31 cellular contexts compared by ENCODE assay signal in the genomic region with DNA sequence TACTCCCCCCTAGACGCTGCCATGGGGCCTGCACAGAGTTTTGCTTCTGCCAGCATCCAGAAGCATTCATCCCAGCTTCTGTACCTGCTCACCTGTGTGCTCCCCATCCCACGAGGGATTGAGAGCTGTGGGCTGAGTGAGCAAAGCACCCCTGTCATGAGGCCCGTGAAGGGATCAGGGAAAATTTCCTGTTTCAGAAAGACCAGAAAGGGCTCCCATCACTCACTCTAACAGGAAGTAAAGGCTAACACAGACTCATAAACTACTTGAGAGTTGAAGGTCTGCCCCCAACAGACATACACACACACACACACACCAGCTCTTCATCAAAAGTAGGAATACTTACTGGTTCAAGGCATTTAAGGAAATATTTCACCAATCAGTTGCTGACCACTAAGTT.
"Had no signal": no experiment of that assay in that cellular context is flagged by ENCODE, and none has a peak within 500 bp of the region (broad histone marks: within the 10 kb centered on the region; RNA-seq: fewer than 3 reads in every experiment).

No MANE protein-coding gene starts in this region.

- H3K27me3 Mint-ChIP-seq: activated B cell treated with CpG ODN at 0.5 μM for 24 hours; activated CD8-positive, alpha-beta memory T cell treated with anti-CD3 and anti-CD28 coated beads, Interleukin-2, amount 10 ng/mL, durations not matched to agents 7 days and 5 days; activated naive CD4-positive, alpha-beta T cell treated with anti-CD3 and anti-CD28 coated beads, Interleukin-2, amount 50 U/mL, for 24 hours; activated naive CD8-positive, alpha-beta T cell treated with anti-CD3 and anti-CD28 coated beads for 36 hours; activated naive CD8-positive, alpha-beta T cell treated with anti-CD3 and anti-CD28 coated beads, Interleukin-2, amount 50 U/mL, for 24 hours; T-helper 17 cell had no signal

- H3K4me1 ChIP-seq: adrenal gland, body of pancreas, colonic mucosa had no signal

- DNase-seq: activated B cell treated with CpG ODN at 0.5 μM for 24 hours; activated CD4-positive, alpha-beta T cell treated with anti-CD3 and anti-CD28 coated beads for 48 hours; activated CD4-positive, alpha-beta T cell treated with anti-CD3 and anti-CD28 coated beads, Interleukin-2, amount 50 U/mL, for 1 hour; activated CD4-positive, alpha-beta T cell treated with anti-CD3 and anti-CD28 coated beads, Interleukin-2, amount 50 U/mL, for 48 hours; activated CD8-positive, alpha-beta memory T cell treated with anti-CD3 and anti-CD28 coated beads, Interleukin-2, amount 10 ng/mL, durations not matched to agents 7 days and 5 days; activated CD8-positive, alpha-beta memory T cell treated with anti-CD3 and anti-CD28 coated beads, Interleukin-2, amount 50 U/mL, for 4 hours; activated CD8-positive, alpha-beta T cell treated with anti-CD3 and anti-CD28 coated beads, Interleukin-2, amount 10 ng/mL, durations not matched to agents 7 days and 5 days; activated effector memory CD4-positive, alpha-beta T cell treated with anti-CD3 and anti-CD28 coated beads, Interleukin-2, amount 50 U/mL, for 16 hours; activated naive CD4-positive, alpha-beta T cell treated with anti-CD3 and anti-CD28 coated beads for 36 hours; activated naive CD8-positive, alpha-beta T cell treated with anti-CD3 and anti-CD28 coated beads for 36 hours; activated naive CD8-positive, alpha-beta T cell treated with anti-CD3 and anti-CD28 coated beads, Interleukin-2, amount 50 U/mL, for 24 hours; activated T-cell treated with anti-CD3 and anti-CD28 coated beads, Interleukin-2, amount 50 U/mL, for 1 hour; activated T-cell treated with anti-CD3 and anti-CD28 coated beads, Interleukin-2, amount 50 U/mL, for 48 hours; adrenal gland; amygdala; aorta; body of pancreas; colonic mucosa; effector CD8-positive, alpha-beta T cell; foreskin fibroblast; head of caudate nucleus; T-helper 1 cell; T-helper 17 cell; T1000; WERI-Rb-1 had no signal

- H3K4me1 Mint-ChIP-seq: activated B cell treated with CpG ODN at 0.5 μM for 24 hours; activated CD8-positive, alpha-beta memory T cell treated with anti-CD3 and anti-CD28 coated beads, Interleukin-2, amount 10 ng/mL, durations not matched to agents 7 days and 5 days; activated naive CD4-positive, alpha-beta T cell treated with anti-CD3 and anti-CD28 coated beads, Interleukin-2, amount 50 U/mL, for 24 hours; activated naive CD8-positive, alpha-beta T cell treated with anti-CD3 and anti-CD28 coated beads for 36 hours; activated naive CD8-positive, alpha-beta T cell treated with anti-CD3 and anti-CD28 coated beads, Interleukin-2, amount 50 U/mL, for 24 hours; T-helper 17 cell had no signal

- ATAC-seq: activated CD4-positive, CD25-positive, alpha-beta regulatory T cell treated with anti-CD3 and anti-CD28 coated beads, Interleukin-2, amount 50 U/mL, for 24 hours; activated CD8-positive, alpha-beta memory T cell treated with anti-CD3 and anti-CD28 coated beads, Interleukin-2, amount 10 ng/mL, durations not matched to agents 7 days and 5 days; activated CD8-positive, alpha-beta T cell treated with anti-CD3 and anti-CD28 coated beads, Interleukin-2, amount 10 ng/mL, durations not matched to agents 7 days and 5 days; activated naive CD8-positive, alpha-beta T cell treated with anti-CD3 and anti-CD28 coated beads, Interleukin-2, amount 50 U/mL, for 24 hours; body of pancreas; esophagus mucosa; T-helper 17 cell had no signal

- H3K9me3 ChIP-seq: adrenal gland, body of pancreas, colonic mucosa had no signal

- H3K4me3 ChIP-seq: adrenal gland, body of pancreas, colonic mucosa had no signal

- H3K4me3 Mint-ChIP-seq: activated B cell treated with CpG ODN at 0.5 μM for 24 hours; activated CD8-positive, alpha-beta memory T cell treated with anti-CD3 and anti-CD28 coated beads, Interleukin-2, amount 10 ng/mL, durations not matched to agents 7 days and 5 days; activated CD8-positive, alpha-beta T cell treated with anti-CD3 and anti-CD28 coated beads, Interleukin-2, amount 10 ng/mL, durations not matched to agents 7 days and 5 days; activated naive CD4-positive, alpha-beta T cell treated with anti-CD3 and anti-CD28 coated beads for 36 hours; activated naive CD4-positive, alpha-beta T cell treated with anti-CD3 and anti-CD28 coated beads, Interleukin-2, amount 50 U/mL, for 24 hours; activated naive CD8-positive, alpha-beta T cell treated with anti-CD3 and anti-CD28 coated beads for 36 hours; activated naive CD8-positive, alpha-beta T cell treated with anti-CD3 and anti-CD28 coated beads, Interleukin-2, amount 50 U/mL, for 24 hours; activated T-helper 1 cell treated with anti-CD3 and anti-CD28 coated beads, Interleukin-12 subunit alpha, Interleukin-12 subunit beta, Interleukin-2, Interleukin-4 antibody, amounts not matched to agents 30 ng/mL and 10 ng/mL and 1 ng/mL, durations not matched to agents 14 hours and 24 hours and 36 hours; T-helper 17 cell; T-helper 2 cell treated with Interferon-gamma antibody and Interleukin-4, amounts not matched to agents 5 μg/mL and 100 μg/mL, for 36 hours had no signal

- H3K27me3 ChIP-seq: adrenal gland, body of pancreas, colonic mucosa had no signal

- H3K36me3 ChIP-seq: adrenal gland, colonic mucosa, WERI-Rb-1 had no signal

- H3K27ac Mint-ChIP-seq: activated B cell treated with CpG ODN at 0.5 μM for 24 hours; activated CD8-positive, alpha-beta memory T cell treated with anti-CD3 and anti-CD28 coated beads, Interleukin-2, amount 10 ng/mL, durations not matched to agents 7 days and 5 days; activated CD8-positive, alpha-beta T cell treated with anti-CD3 and anti-CD28 coated beads, Interleukin-2, amount 10 ng/mL, durations not matched to agents 7 days and 5 days; activated naive CD4-positive, alpha-beta T cell treated with anti-CD3 and anti-CD28 coated beads for 36 hours; activated naive CD4-positive, alpha-beta T cell treated with anti-CD3 and anti-CD28 coated beads, Interleukin-2, amount 50 U/mL, for 24 hours; activated naive CD8-positive, alpha-beta T cell treated with anti-CD3 and anti-CD28 coated beads for 36 hours; activated naive CD8-positive, alpha-beta T cell treated with anti-CD3 and anti-CD28 coated beads, Interleukin-2, amount 50 U/mL, for 24 hours; activated T-helper 1 cell treated with anti-CD3 and anti-CD28 coated beads, Interleukin-12 subunit alpha, Interleukin-12 subunit beta, Interleukin-2, Interleukin-4 antibody, amounts not matched to agents 30 ng/mL and 10 ng/mL and 1 ng/mL, durations not matched to agents 14 hours and 24 hours and 36 hours; activated T-helper 2 cell treated with anti-CD3 and anti-CD28 coated beads, Interferon-gamma antibody, Interleukin-2, Interleukin-4, amounts not matched to agents 10 μg/mL and 5 μg/mL and 100 μg/mL, durations not matched to agents 14 hours and 24 hours and 36 hours; T-helper 17 cell; T-helper 2 cell treated with Interferon-gamma antibody and Interleukin-4, amounts not matched to agents 5 μg/mL and 100 μg/mL, for 36 hours had no signal

- H3K27ac ChIP-seq: adrenal gland, body of pancreas, colonic mucosa, WERI-Rb-1 had no signal

- H3K36me3 Mint-ChIP-seq: activated CD8-positive, alpha-beta memory T cell treated with anti-CD3 and anti-CD28 coated beads, Interleukin-2, amount 10 ng/mL, durations not matched to agents 7 days and 5 days; activated naive CD4-positive, alpha-beta T cell treated with anti-CD3 and anti-CD28 coated beads, Interleukin-2, amount 50 U/mL, for 24 hours; activated naive CD8-positive, alpha-beta T cell treated with anti-CD3 and anti-CD28 coated beads for 36 hours had no signal
